1 cellular context compared by ENCODE assay signal in genomic region chr4:77075869-77076801, GRCh38.
TF ChIP-seq lines count a peak whose summit lies in the region.

TSS of gene CCNI (minus strand) at chr4:77075989. CDS start at chr4:77066362, 9,627 bp downstream.

TF ChIP-seq in GM23338, 12 proteins besides CTCF, POLR2A, EP300 and RAD21:
- no peak for TF ChIP-seq JUNB (IDR thresholded peaks at IDR 0.05; ENCODE audit: unreplicated experiment)
- TF ChIP-seq CREB1 (CRISPR knock-in tag; IDR thresholded peaks at IDR 0.05; ENCODE audit: low read depth): peak; percentile 98
- TF ChIP-seq POLR2AphosphoS5 (IDR thresholded peaks at IDR 0.05; ENCODE audit: low read depth): peak; percentile 79
- TF ChIP-seq ETS1 (IDR thresholded peaks at IDR 0.05): no peak
- no peak for TF ChIP-seq EZH2phosphoT487 (IDR thresholded peaks at IDR 0.05; ENCODE audit: unreplicated experiment)
- no peak for TF ChIP-seq STAT1 (IDR thresholded peaks at IDR 0.05; ENCODE audit: unreplicated experiment)
- no peak for TF ChIP-seq ZNF114 (CRISPR knock-in tag; IDR thresholded peaks at IDR 0.05)
- no peak for TF ChIP-seq ZNF331 (CRISPR knock-in tag; IDR thresholded peaks at IDR 0.05; ENCODE audit: low read depth)
